ENCODE assay signal across 15 cellular contexts in the genomic region with DNA sequence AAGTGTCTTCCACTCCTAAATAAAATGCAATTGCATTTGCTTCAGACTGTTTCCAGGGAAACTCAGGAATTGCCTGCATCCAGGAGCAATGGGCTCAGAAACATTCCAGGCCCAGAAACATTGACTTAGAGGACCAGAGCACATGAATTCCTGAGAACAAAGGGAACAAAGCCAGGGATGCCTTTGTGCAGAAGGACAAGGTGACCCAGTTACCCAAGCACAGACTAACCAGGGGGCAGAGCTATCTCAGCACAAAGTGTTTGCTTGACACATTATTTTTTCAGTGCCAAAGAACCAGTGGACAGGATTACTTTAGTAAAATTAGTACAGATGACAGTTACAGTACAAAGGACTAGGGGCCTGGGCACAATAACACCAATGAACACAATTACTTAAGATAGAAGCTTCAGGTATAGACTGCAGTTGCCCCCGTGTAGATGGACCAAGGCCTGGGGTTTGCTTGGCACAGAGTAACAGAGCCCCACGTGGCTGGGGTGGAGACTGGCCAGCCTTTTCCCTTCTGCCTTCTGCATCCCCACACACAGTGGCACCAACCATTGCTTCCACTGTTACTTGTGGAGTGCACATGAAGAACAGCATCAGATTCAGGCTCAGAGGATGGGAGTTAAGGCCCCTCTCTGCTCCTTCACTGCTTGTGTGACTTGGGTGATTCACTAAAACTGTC.
"Had no signal": no experiment of that assay in that cellular context is flagged by ENCODE, and none has a peak within 500 bp of the region (broad histone marks: within the 10 kb centered on the region; RNA-seq: fewer than 3 reads in every experiment).

No MANE protein-coding gene starts in this region.

- H3K27me3 ChIP-seq: right lobe of liver, upper lobe of left lung had no signal

- H3K27ac ChIP-seq: right lobe of liver, upper lobe of left lung had no signal

- H3K27me3 Mint-ChIP-seq: memory B cell had no signal

- H3K4me1 Mint-ChIP-seq: activated T-helper 17 cell treated with anti-CD3 and anti-CD28 coated beads, Interleukin-2, amount 50 U/mL, for 72 hours; memory B cell; natural killer cell had no signal

- H3K27ac Mint-ChIP-seq: activated T-helper 17 cell treated with anti-CD3 and anti-CD28 coated beads, Interleukin-2, amount 50 U/mL, for 72 hours; endodermal cell; memory B cell; natural killer cell; progenitor cell of endocrine pancreas had no signal

- H3K4me1 ChIP-seq: right lobe of liver had no signal

- H3K4me2 ChIP-seq: smooth muscle cell had no signal

- H3K36me3 Mint-ChIP-seq: memory B cell, natural killer cell had no signal

- H3K36me3 ChIP-seq: right lobe of liver, upper lobe of left lung had no signal

- DNase-seq: activated CD4-positive, CD25-positive, alpha-beta regulatory T cell; activated naive CD4-positive, alpha-beta T cell treated with Interleukin-2 at 50 U/mL for 16 hours; endodermal cell; islet precursor cell; natural killer cell; right lobe of liver; stimulated activated naive CD8-positive, alpha-beta T cell treated with anti-CD3 and anti-CD28 coated beads, Interleukin-15, Interleukin-2, amounts not matched to agents 100 U/mL and 50 U/mL, for 24 hours; upper lobe of left lung had no signal

- H3K9me3 Mint-ChIP-seq: activated T-helper 17 cell treated with anti-CD3 and anti-CD28 coated beads, Interleukin-2, amount 50 U/mL, for 72 hours; endodermal cell had no signal

- H3K9me3 ChIP-seq: right lobe of liver, upper lobe of left lung had no signal

- FAIRE-seq: frontal cortex, TTC549 had no signal

- H3K4me3 ChIP-seq: dorsolateral prefrontal cortex, right lobe of liver, smooth muscle cell, upper lobe of left lung had no signal

- H3K4me3 Mint-ChIP-seq: activated T-helper 17 cell treated with anti-CD3 and anti-CD28 coated beads, Interleukin-2, amount 50 U/mL, for 72 hours; endodermal cell; memory B cell; natural killer cell had no signal
